In genomic region chr1:226743259-226743658, GRCh38 we compare ENCODE assay signal across 17 cellular contexts. TPM values are rescaled to one million over a fixed set of nuclear protein-coding genes. Genes with fewer than 3 reads are reported as not detected.
"Had no signal": no experiment of that assay in that cellular context is flagged by ENCODE, and none has a peak within 500 bp of the region (broad histone marks: within the 10 kb centered on the region; RNA-seq: fewer than 3 reads in every experiment).

No MANE protein-coding gene starts in this region.

- H3K4me3 Mint-ChIP-seq: IgD-negative memory B cell had no signal

- H3K4me3 ChIP-seq: K562 had no signal

- FAIRE-seq: HepG2, K562 had no signal

- H3K27me3 Mint-ChIP-seq: IgD-negative memory B cell had no signal

- H3K27ac Mint-ChIP-seq: IgD-negative memory B cell had no signal

- DNase-seq: Kasumi-1, MM.1S, NCI-H1092 treated with DMSO at 0.1 percent for 48 hours, NCI-H1436, NCI-H187, NCI-H2029, NCI-H2171 treated with DMSO at 0.1 percent for 48 hours, NCI-H524, NCI-H526 treated with DMSO at 0.1 percent for 48 hours, NCI-H748 treated with DMSO at 0.1 percent for 48 hours, SHP77, SK-N-SH had no signal

- H3K27ac ChIP-seq: KMS-11, RWPE1 had no signal

RNA-seq across cellular contexts. Expression of gene ITPKB, which starts 4.2 kb away (rescaled TPM):
- total RNA-seq: HepG2 had no signal
